20 cellular contexts compared by ENCODE assay signal in the genomic region with DNA sequence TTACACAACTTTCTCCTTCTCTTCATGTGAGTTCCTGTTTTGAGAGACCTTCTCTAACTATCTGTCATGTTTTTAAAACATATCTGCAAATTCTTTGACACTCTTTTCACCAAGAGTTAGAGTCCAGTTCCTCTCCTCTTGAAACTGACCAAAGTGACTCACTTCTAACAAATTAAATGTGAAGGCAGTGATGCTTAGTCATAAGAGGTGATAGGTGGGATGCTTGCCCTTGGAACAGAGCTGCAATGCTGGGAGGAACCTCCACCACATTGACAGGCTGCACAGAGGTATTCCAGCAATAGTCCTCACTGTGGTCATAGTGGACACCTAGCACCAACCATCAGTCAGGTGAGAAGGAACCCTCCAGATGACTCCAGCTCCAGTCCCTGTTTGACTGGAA. TPM values are rescaled to one million over a fixed set of nuclear protein-coding genes. Genes with fewer than 3 reads are reported as not detected.
DNase-seq lines count a peak whose midpoint lies in the region; ATAC-seq and TF ChIP-seq lines count a peak whose summit lies in the region.
"Had no signal": no experiment of that assay in that cellular context is flagged by ENCODE, and none has a peak within 500 bp of the region (broad histone marks: within the 10 kb centered on the region; RNA-seq: fewer than 3 reads in every experiment).

No MANE protein-coding gene starts in this region.

- no peak for TF ChIP-seq RAD21 in IMR-90 (IDR thresholded peaks at IDR 0.05; ENCODE audit: low read length)

- H3K27ac ChIP-seq in IMR-90 (ENCODE audit: insufficient read depth, low read length) (no peak overlapping the region), dorsolateral prefrontal cortex (no peak overlapping the region)
- H3K27ac ChIP-seq: upper lobe of left lung had no signal

- no peaks in the 10 kb centered on the region for H3K79me1 ChIP-seq in IMR-90 (ENCODE audit: low read depth in 1 of 2, low read length in 2 of 2)

- no peaks in the 10 kb centered on the region for H3K4me1 ChIP-seq in IMR-90 (ENCODE audit: control insufficient read depth, insufficient read depth, low read length)
- H3K4me1 ChIP-seq: BE2C, upper lobe of left lung had no signal

- 0 out of 2 replicates have a peak, but pooled peaks cover 2% of the 10 kb centered on the region for H3K36me3 ChIP-seq in IMR-90 (ENCODE audit: control insufficient read depth, insufficient read depth, low read length)
- H3K36me3 ChIP-seq: BE2C had no signal

- POLR2A ChIA-PET in activated CD8-positive, alpha-beta T cell treated with anti-CD3 and anti-CD28 coated beads for 36 hours (lab: Charles Lee): interaction anchor here (1.0 to 3.0 kb wide), 2 partner anchors 10 to 12 kb away, joined by 3 to 10 read pairs; no protein-coding TSS in a partner anchor
- POLR2A ChIA-PET in activated CD8-positive, alpha-beta T cell treated with anti-CD3 and anti-CD28 coated beads, Interleukin-2, amount 10 ng/mL, durations not matched to agents 7 days and 5 days (lab: Charles Lee): no interaction called here
- POLR2A ChIA-PET in IMR-90 (lab: Charles Lee; ENCODE audit: unreplicated experiment): no interaction called here

- H4K8ac ChIP-seq in IMR-90 (ENCODE audit: low read depth in 2 of 2, low read length in 2 of 2): no peak overlapping the region

- no peak overlapping the region for H4K5ac ChIP-seq in IMR-90 (ENCODE audit: low read depth, low read length)

- H3K9me1 ChIP-seq in IMR-90 (ENCODE audit: insufficient read depth, low read length): no peaks in the 10 kb centered on the region; the same call in 1 of the 2 replicates

- H3K4me3 ChIP-seq in IMR-90 (ENCODE audit: insufficient read depth, low read depth, low read length): no peak overlapping the region
- no peak overlapping the region for H3K4me3 ChIP-seq in dorsolateral prefrontal cortex
- H3K4me3 ChIP-seq: upper lobe of left lung had no signal

- no peak overlapping the region for H2AFZ ChIP-seq in IMR-90 (replicated peaks; ENCODE audit: low read length, poor library complexity)

- no peak overlapping the region for H3K4me2 ChIP-seq in IMR-90 (ENCODE audit: low read depth, low read length)

- peaks cover 82% of the 10 kb centered on the region for H3K36me3 Mint-ChIP-seq in activated CD8-positive, alpha-beta T cell treated with anti-CD3 and anti-CD28 coated beads for 36 hours (ENCODE audit: low read depth)
- peaks cover 75% of the 10 kb centered on the region for H3K36me3 Mint-ChIP-seq in activated CD8-positive, alpha-beta T cell treated with anti-CD3 and anti-CD28 coated beads, Interleukin-2, amount 10 ng/mL, durations not matched to agents 7 days and 5 days (ENCODE audit: low read depth)
- H3K36me3 Mint-ChIP-seq in activated naive CD8-positive, alpha-beta T cell: peaks cover 51% of the 10 kb centered on the region

- DNase-seq in activated CD8-positive, alpha-beta T cell treated with anti-CD3 and anti-CD28 coated beads for 36 hours: no peak
- DNase-seq in activated CD8-positive, alpha-beta T cell treated with anti-CD3 and anti-CD28 coated beads, Interleukin-2, amount 10 ng/mL, durations not matched to agents 7 days and 5 days: no peak
- DNase-seq in IMR-90 (peak; percentile 26), renal cortical epithelial cell (ENCODE audit: low read depth) (peak; percentile 36), dorsolateral prefrontal cortex (no peak)
- DNase-seq: activated B cell treated with CpG ODN at 0.5 μM for 24 hours, BE2C, foreskin melanocyte, hypothalamus, NCI-H2171 treated with DMSO at 0.1 percent for 48 hours, NCI-H526, upper lobe of left lung had no signal

- no peak overlapping the region for H4K91ac ChIP-seq in IMR-90 (ENCODE audit: insufficient read depth, low read depth, low read length)

- ATAC-seq in activated CD8-positive, alpha-beta T cell treated with anti-CD3 and anti-CD28 coated beads for 36 hours: peak; percentile 40
- ATAC-seq in activated CD8-positive, alpha-beta T cell treated with anti-CD3 and anti-CD28 coated beads, Interleukin-2, amount 10 ng/mL, durations not matched to agents 7 days and 5 days: no peak
- peak; percentile 57 for ATAC-seq in IMR-90 (ENCODE audit: low read depth)
- ATAC-seq in GM21619 (IDR thresholded peaks at IDR 0.05; ENCODE audit: unreplicated experiment): no peak
- no peak for ATAC-seq in HG03571 (IDR thresholded peaks at IDR 0.05; ENCODE audit: unreplicated experiment)
- ATAC-seq: sciatic nerve had no signal

- H3K9ac ChIP-seq in IMR-90 (ENCODE audit: low read depth, low read length): no peak overlapping the region

- H3K23ac ChIP-seq in IMR-90 (ENCODE audit: low read depth, low read length): no peak overlapping the region

- H2BK5ac ChIP-seq in IMR-90 (ENCODE audit: low read depth, low read length, poor library complexity, severe bottlenecking): no peak overlapping the region

- H3K27me3 ChIP-seq in IMR-90 (ENCODE audit: control insufficient read depth, insufficient read depth, low read length) (no peaks in the 10 kb centered on the region), dorsolateral prefrontal cortex (no peaks in the 10 kb centered on the region)
- H3K27me3 ChIP-seq: BE2C, upper lobe of left lung had no signal

- no peaks in the 10 kb centered on the region for H3K9me3 Mint-ChIP-seq in activated CD8-positive, alpha-beta T cell treated with anti-CD3 and anti-CD28 coated beads for 36 hours
- no peaks in the 10 kb centered on the region for H3K9me3 Mint-ChIP-seq in activated CD8-positive, alpha-beta T cell treated with anti-CD3 and anti-CD28 coated beads, Interleukin-2, amount 10 ng/mL, durations not matched to agents 7 days and 5 days (ENCODE audit: insufficient read depth)
- peaks cover 3% of the 10 kb centered on the region for H3K9me3 Mint-ChIP-seq in activated naive CD8-positive, alpha-beta T cell (ENCODE audit: low read depth)
- H3K9me3 Mint-ChIP-seq: activated B cell treated with CpG ODN at 0.5 μM for 24 hours had no signal

- H3K27ac Mint-ChIP-seq in activated CD8-positive, alpha-beta T cell treated with anti-CD3 and anti-CD28 coated beads for 36 hours: peak overlapping the region; percentile 66
- H3K27ac Mint-ChIP-seq in activated CD8-positive, alpha-beta T cell treated with anti-CD3 and anti-CD28 coated beads, Interleukin-2, amount 10 ng/mL, durations not matched to agents 7 days and 5 days: no peak overlapping the region
- H3K27ac Mint-ChIP-seq in activated naive CD8-positive, alpha-beta T cell: peak overlapping the region; percentile 91
- H3K27ac Mint-ChIP-seq: activated B cell treated with CpG ODN at 0.5 μM for 24 hours had no signal

- H2BK20ac ChIP-seq in IMR-90 (ENCODE audit: low read depth, low read length): no peak overlapping the region

- in situ Hi-C loops in IMR-90 (cut with MboI; ENCODE audit: low sequenced_read_pairs): no loop called here

- no peaks in the 10 kb centered on the region for H4K20me1 ChIP-seq in IMR-90 (ENCODE audit: insufficient read depth, low read length)

- BruUV-seq in IMR-90 (replicated peaks; lab: Mats Ljungman, UMichigan): no TSS peak

- H3K9me3 ChIP-seq in IMR-90 (ENCODE audit: control insufficient read depth, insufficient read depth, low read length): no peaks in the 10 kb centered on the region
- H3K9me3 ChIP-seq: BE2C, upper lobe of left lung had no signal

- no peak overlapping the region for H3K56ac ChIP-seq in IMR-90 (ENCODE audit: extremely low read depth, insufficient read depth, low read length)

- H2AK5ac ChIP-seq in IMR-90 (ENCODE audit: low read depth, low read length): no peak overlapping the region

- peaks cover 62% of the 10 kb centered on the region for H3K4me1 Mint-ChIP-seq in activated CD8-positive, alpha-beta T cell treated with anti-CD3 and anti-CD28 coated beads for 36 hours (ENCODE audit: low read depth)
- H3K4me1 Mint-ChIP-seq in activated CD8-positive, alpha-beta T cell treated with anti-CD3 and anti-CD28 coated beads, Interleukin-2, amount 10 ng/mL, durations not matched to agents 7 days and 5 days (ENCODE audit: low read depth): peaks cover 11% of the 10 kb centered on the region
- peaks cover 45% of the 10 kb centered on the region for H3K4me1 Mint-ChIP-seq in activated naive CD8-positive, alpha-beta T cell (ENCODE audit: low read depth)
- H3K4me1 Mint-ChIP-seq: activated B cell treated with CpG ODN at 0.5 μM for 24 hours, neural crest cell had no signal

- H3K4ac ChIP-seq in IMR-90 (ENCODE audit: low read depth, low read length): no peak overlapping the region

- H3K18ac ChIP-seq in IMR-90 (ENCODE audit: low read depth, low read length): no peak overlapping the region

- no peaks in the 10 kb centered on the region for H3K27me3 Mint-ChIP-seq in activated CD8-positive, alpha-beta T cell treated with anti-CD3 and anti-CD28 coated beads for 36 hours
- no peaks in the 10 kb centered on the region for H3K27me3 Mint-ChIP-seq in activated CD8-positive, alpha-beta T cell treated with anti-CD3 and anti-CD28 coated beads, Interleukin-2, amount 10 ng/mL, durations not matched to agents 7 days and 5 days (ENCODE audit: low read depth)
- H3K27me3 Mint-ChIP-seq in activated naive CD8-positive, alpha-beta T cell: no peaks in the 10 kb centered on the region
- H3K27me3 Mint-ChIP-seq: activated B cell treated with CpG ODN at 0.5 μM for 24 hours had no signal

- CTCF ChIA-PET in activated CD8-positive, alpha-beta T cell treated with anti-CD3 and anti-CD28 coated beads for 36 hours (lab: Charles Lee): interaction anchor here (0.8 to 2.6 kb wide), 4 partner anchors 11 to 307 kb away, joined by 3 to 11 read pairs (median 5); no protein-coding TSS in a partner anchor
- CTCF ChIA-PET in activated CD8-positive, alpha-beta T cell treated with anti-CD3 and anti-CD28 coated beads, Interleukin-2, amount 10 ng/mL, durations not matched to agents 7 days and 5 days (lab: Charles Lee): no interaction called here
- CTCF ChIA-PET in IMR-90 (lab: Yijun Ruan, JAX): no interaction called here

- H2BK120ac ChIP-seq in IMR-90 (ENCODE audit: low read depth, low read length): no peak overlapping the region

- intact Hi-C loops in activated CD8-positive, alpha-beta T cell treated with anti-CD3 and anti-CD28 coated beads for 36 hours (cut with micrococcal nuclease): no loop called here
- intact Hi-C loops in IMR-90 (cut with micrococcal nuclease) (no loop called here), dorsolateral prefrontal cortex (cut with DNase I) (no loop called here)

- dilution Hi-C loops in IMR-90 (cut with HindIII; ENCODE audit: low sequenced_read_pairs, unreplicated experiment): no loop called here

- no peak overlapping the region for H3K14ac ChIP-seq in IMR-90 (replicated peaks; ENCODE audit: low read depth, low read length)

- no peak for TF ChIP-seq POLR2A in IMR-90 (IDR thresholded peaks at IDR 0.05; ENCODE audit: low read depth, low read length)

- H2AK9ac ChIP-seq in IMR-90 (replicated peaks; ENCODE audit: low read depth, low read length, poor library complexity): no peak overlapping the region

- H3K4me3 Mint-ChIP-seq in activated CD8-positive, alpha-beta T cell treated with anti-CD3 and anti-CD28 coated beads for 36 hours: no peak overlapping the region
- no peak overlapping the region for H3K4me3 Mint-ChIP-seq in activated CD8-positive, alpha-beta T cell treated with anti-CD3 and anti-CD28 coated beads, Interleukin-2, amount 10 ng/mL, durations not matched to agents 7 days and 5 days
- H3K4me3 Mint-ChIP-seq in activated naive CD8-positive, alpha-beta T cell: peak overlapping the region; percentile 48
- H3K4me3 Mint-ChIP-seq: activated B cell treated with CpG ODN at 0.5 μM for 24 hours, neural crest cell had no signal

- TF ChIP-seq CTCF in activated CD8-positive, alpha-beta T cell treated with anti-CD3 and anti-CD28 coated beads for 36 hours (IDR thresholded peaks at IDR 0.05): no peak
- TF ChIP-seq CTCF in IMR-90 (conservative IDR thresholded peaks at IDR 0.05; ENCODE audit: low read depth, low read length) (no peak), dorsolateral prefrontal cortex (IDR thresholded peaks at IDR 0.05 in 54 of 56, conservative IDR thresholded peaks at IDR 0.05 in 2 of 56; ENCODE audit: low read depth in 1 of 56, partially characterized antibody in 56 of 56) (no peak)

- no peak overlapping the region for H2BK15ac ChIP-seq in IMR-90 (ENCODE audit: low read depth, low read length)

RNA-seq across cellular contexts. Expression of gene ZSCAN25, which starts 25.4 kb away (rescaled TPM):
- 10 to 100 TPM; 31.8 to 35.8 TPM for total RNA-seq in activated CD8-positive, alpha-beta T cell treated with anti-CD3 and anti-CD28 coated beads for 36 hours
- total RNA-seq in activated CD8-positive, alpha-beta T cell treated with anti-CD3 and anti-CD28 coated beads, Interleukin-2, amount 10 ng/mL, durations not matched to agents 7 days and 5 days: 10 to 100 TPM; 34.8 to 36.3 TPM
- total RNA-seq in IMR-90 (2012; rRNA removed) (9.0 and 9.2 TPM in 2 replicates), renal cortical epithelial cell (10.1 and 16.6 TPM in 2 replicates), dorsolateral prefrontal cortex (10 to 100 TPM; 14.8 to 38.1 (median 24.2) TPM)
- polyA plus RNA-seq in IMR-90 (2012; rRNA removed): 6.2 TPM in 2 replicates
- polyA plus RNA-seq in IMR-90 (2012; cell fraction: cytosol; rRNA removed): 4.7 and 5.4 TPM in 2 replicates
- 14.3 and 16.5 TPM in 2 replicates for polyA plus RNA-seq in IMR-90 (2012; cell fraction: nucleus; rRNA removed; ENCODE audit: low replicate concordance)

RNA-seq across cellular contexts. Expression of gene CYP3A5, which starts 37.7 kb away (rescaled TPM):
- total RNA-seq in activated CD8-positive, alpha-beta T cell treated with anti-CD3 and anti-CD28 coated beads for 36 hours: not detected
- not detected for total RNA-seq in activated CD8-positive, alpha-beta T cell treated with anti-CD3 and anti-CD28 coated beads, Interleukin-2, amount 10 ng/mL, durations not matched to agents 7 days and 5 days
- not detected in 2 replicates for total RNA-seq in IMR-90 (2012; rRNA removed)
- polyA plus RNA-seq in IMR-90 (2012; rRNA removed): not detected in 2 replicates
- not detected in 2 replicates for polyA plus RNA-seq in IMR-90 (2012; cell fraction: cytosol; rRNA removed)
- polyA plus RNA-seq in IMR-90 (2012; cell fraction: nucleus; rRNA removed; ENCODE audit: low replicate concordance): 0.23 TPM in 1 of 2 replicates, not detected in the other
- total RNA-seq in renal cortical epithelial cell: 7.3 and 13.1 TPM in 2 replicates
- 10 to 100 TPM in 1 of 120 experiments, 1 to 10 TPM in 38, under 1 TPM in 70, not detected in 11; 0.17 to 10.3 (median 0.75) TPM for total RNA-seq in dorsolateral prefrontal cortex
- total RNA-seq: activated B cell treated with CpG ODN at 0.5 μM for 24 hours, dermis microvascular lymphatic vessel endothelial cell, H4, neural crest cell had no signal

RNA-seq across cellular contexts. Expression of gene TMEM225B, which starts 44.0 kb away (rescaled TPM):
- 1 to 10 TPM in 1 of 2 experiments, under 1 TPM in 1; 0.92 to 2.2 TPM for total RNA-seq in activated CD8-positive, alpha-beta T cell treated with anti-CD3 and anti-CD28 coated beads for 36 hours
- total RNA-seq in activated CD8-positive, alpha-beta T cell treated with anti-CD3 and anti-CD28 coated beads, Interleukin-2, amount 10 ng/mL, durations not matched to agents 7 days and 5 days: 1 to 10 TPM; 1.2 to 1.4 TPM
- total RNA-seq in IMR-90 (2012; rRNA removed) (0.54 and 0.56 TPM in 2 replicates), renal cortical epithelial cell (0.55 TPM in 1 of 2 replicates, not detected in the other), dorsolateral prefrontal cortex (1 to 10 TPM in 103 of 120 experiments, under 1 TPM in 14, not detected in 3; 0.58 to 6.6 (median 2.1) TPM)
- polyA plus RNA-seq in IMR-90 (2012; rRNA removed): 0.27 and 0.32 TPM in 2 replicates
- 0.27 and 0.42 TPM in 2 replicates for polyA plus RNA-seq in IMR-90 (2012; cell fraction: cytosol; rRNA removed)
- polyA plus RNA-seq in IMR-90 (2012; cell fraction: nucleus; rRNA removed; ENCODE audit: low replicate concordance): 0.78 and 1.5 TPM in 2 replicates
- total RNA-seq: cardiac septum had no signal

Comparison
In these comparisons a context has a peak if more than half of its experiments do, and no peak if none do; other contexts are left out.
1. ATAC-seq: peak in activated CD8-positive, alpha-beta T cell treated with anti-CD3 and anti-CD28 coated beads for 36 hours (single experiment) and IMR-90 (single experiment); none in activated CD8-positive, alpha-beta T cell treated with anti-CD3 and anti-CD28 coated beads, Interleukin-2, amount 10 ng/mL, durations not matched to agents 7 days and 5 days (single experiment), GM21619 (single experiment) and HG03571 (single experiment).
2. DNase-seq: peak in IMR-90 (single experiment) and renal cortical epithelial cell (single experiment); none in activated CD8-positive, alpha-beta T cell treated with anti-CD3 and anti-CD28 coated beads for 36 hours (single experiment), activated CD8-positive, alpha-beta T cell treated with anti-CD3 and anti-CD28 coated beads, Interleukin-2, amount 10 ng/mL, durations not matched to agents 7 days and 5 days (single experiment) and dorsolateral prefrontal cortex (0 of 10).